Comparison of ENCODE assay signal across 8 cellular contexts in the genomic region with DNA sequence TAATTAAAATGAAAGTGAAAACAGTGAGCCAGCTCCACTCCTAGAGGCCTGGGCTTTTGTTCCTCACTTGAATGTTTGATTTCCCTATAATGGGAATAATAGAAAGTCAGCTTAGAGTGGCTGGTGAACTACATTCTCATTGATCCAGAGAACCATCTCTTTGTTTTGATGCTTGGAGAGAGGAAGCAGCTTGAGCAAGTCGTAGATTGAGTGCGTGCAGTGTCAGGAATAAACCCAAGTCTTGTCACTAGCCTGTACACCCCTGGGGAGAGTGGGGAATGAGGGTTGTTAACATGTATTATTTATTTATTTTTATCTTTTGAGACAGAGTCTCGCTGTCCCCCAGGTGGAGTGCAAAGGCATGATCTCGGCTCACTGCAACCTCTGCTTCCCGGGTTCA. TPM values are rescaled to one million over a fixed set of nuclear protein-coding genes. Genes with fewer than 3 reads are reported as not detected.
DNase-seq lines count a peak whose midpoint lies in the region; ATAC-seq and TF ChIP-seq lines count a peak whose summit lies in the region.

No MANE protein-coding gene starts in this region.

- H3K27me3 ChIP-seq in RWPE2 (ENCODE audit: insufficient read depth, poor library complexity, severe bottlenecking) (no peaks in the 10 kb centered on the region), esophagus squamous epithelium (no peaks in the 10 kb centered on the region)

- no peaks in the 10 kb centered on the region for H3K4me1 ChIP-seq in HEK293 (ENCODE audit: control insufficient read depth, insufficient read depth, low read length)
- peaks cover 6% of the 10 kb centered on the region for H3K4me1 ChIP-seq in RWPE2 (ENCODE audit: insufficient read depth, poor library complexity, severe bottlenecking)
- peaks cover 0 to 36% (median 19%) of the 10 kb centered on the region in 3 donors for H3K4me1 ChIP-seq in esophagus squamous epithelium

- 33 to 44% methylated on average over 5 of the region's 5 CpGs for WGBS in esophagus squamous epithelium, 2 donors

- H3K36me3 ChIP-seq in HEK293 (ENCODE audit: control insufficient read depth in 2 of 2, insufficient read depth in 1 of 2, low read length in 2 of 2) (peaks cover 0 to 21% of the 10 kb centered on the region in 2 experiments; a peak in 2 of 3 replicates), RWPE2 (ENCODE audit: low read depth) (peaks cover 21% of the 10 kb centered on the region), esophagus squamous epithelium (peaks cover 0 to 22% (median 0%) of the 10 kb centered on the region in 3 donors)

- no peak for TF ChIP-seq CTCF in HEK293 (tag by site-specific recombination; IDR thresholded peaks at IDR 0.05)
- TF ChIP-seq CTCF in RWPE2 (IDR thresholded peaks at IDR 0.05; ENCODE audit: poor library complexity, severe bottlenecking), result no peak
- TF ChIP-seq CTCF in esophagus squamous epithelium (IDR thresholded peaks at IDR 0.05), result no peak

- TF ChIP-seq POLR2A in esophagus squamous epithelium (IDR thresholded peaks at IDR 0.05), result no peak

- ATAC-seq in RWPE2 (ENCODE audit: low read depth) (no peak), GM21723 (IDR thresholded peaks at IDR 0.05; ENCODE audit: unreplicated experiment) (no peak), GM21825 (IDR thresholded peaks at IDR 0.05; ENCODE audit: unreplicated experiment) (no peak)

- H3K27ac ChIP-seq in HEK293 (ENCODE audit: extremely low read depth, low read depth, low read length), result no peak overlapping the region
- peak overlapping the region; percentile 26 for H3K27ac ChIP-seq in RWPE2 (ENCODE audit: poor library complexity, severe bottlenecking)
- H3K27ac ChIP-seq in esophagus squamous epithelium, result peak overlapping the region; percentile 75 to 94 (median 91)

- CTCF ChIA-PET in HEK293 (lab: Yijun Ruan, JAX), result interaction anchor here (0.9 to 4.6 kb wide), 4 partner anchors 10 to 65 kb away, joined by 3 to 32 read pairs (median 4); partner anchors contain the start of gene FAM43A

- peak overlapping the region; percentile 86 for H3K4me3 ChIP-seq in HEK293 (ENCODE audit: low read depth, low read length)
- H3K4me3 ChIP-seq in RWPE2 (ENCODE audit: severe bottlenecking), result peak overlapping the region; percentile 68
- peak overlapping the region; percentile 72 to 83 (median 79) for H3K4me3 ChIP-seq in esophagus squamous epithelium

- intact Hi-C loops in esophagus squamous epithelium (cut with DNase I), result no loop called here

- POLR2A ChIA-PET in HEK293 (lab: Yijun Ruan, JAX), result interaction anchor here (0.9 to 1.9 kb wide), 4 partner anchors 10 to 96 kb away, joined by 3 to 8 read pairs (median 4); partner anchors contain the start of gene FAM43A

- H3K9me3 ChIP-seq in HEK293 (ENCODE audit: control insufficient read depth, insufficient read depth, low read depth, low read length), result no peaks in the 10 kb centered on the region
- H3K9me3 ChIP-seq in RWPE2 (ENCODE audit: severe bottlenecking), result no peaks in the 10 kb centered on the region
- no peaks in the 10 kb centered on the region for H3K9me3 ChIP-seq in esophagus squamous epithelium

- DNase-seq in RWPE2 (ENCODE audit: low spot score), result no peak
- no peak for DNase-seq in esophagus squamous epithelium (lab: John Stamatoyannopoulos, UW)
- peak; percentile 49 for DNase-seq in pons (ENCODE audit: low spot score)
- no peak for DNase-seq in SKM-1 treated with dmso at 0.1 percent for 144 hours (lab: John Stamatoyannopoulos, UW; ENCODE audit: unreplicated experiment)
- DNase-seq in NCI-H187 (lab: John Stamatoyannopoulos, UW), result no peak

TF ChIP-seq in HEK293, 187 proteins besides CTCF, POLR2A, EP300 and RAD21:
- TF ChIP-seq KLF7 (tag by site-specific recombination; IDR thresholded peaks at IDR 0.05; ENCODE audit: borderline replicate concordance) (no peak), ZNF394 (tag by site-specific recombination; IDR thresholded peaks at IDR 0.05; ENCODE audit: borderline replicate concordance) (no peak), ZNF776 (tag by site-specific recombination; IDR thresholded peaks at IDR 0.05; ENCODE audit: borderline replicate concordance) (no peak), ZNF350 (tag by site-specific recombination; IDR thresholded peaks at IDR 0.05) (no peak)

RNA-seq across cellular contexts. Expression of gene LSG1, which starts 0.9 kb away (rescaled TPM):
- total RNA-seq in esophagus squamous epithelium, result 10 to 100 TPM; 25.6 to 42.0 (median 30.4) TPM

RNA-seq across cellular contexts. Expression of gene FAM43A, which starts 12.8 kb away (rescaled TPM):
- total RNA-seq in esophagus squamous epithelium, result 10 to 100 TPM; 20.2 to 33.6 (median 31.9) TPM

RNA-seq across cellular contexts. Expression of gene TMEM44, which starts 39.7 kb away (rescaled TPM):
- total RNA-seq in esophagus squamous epithelium, result 10 to 100 TPM in 1 of 4 donors, 1 to 10 TPM in 3; 4.7 to 11.9 (median 7.6) TPM
